ENCODE assay signal across 21 cellular contexts in the genomic region with DNA sequence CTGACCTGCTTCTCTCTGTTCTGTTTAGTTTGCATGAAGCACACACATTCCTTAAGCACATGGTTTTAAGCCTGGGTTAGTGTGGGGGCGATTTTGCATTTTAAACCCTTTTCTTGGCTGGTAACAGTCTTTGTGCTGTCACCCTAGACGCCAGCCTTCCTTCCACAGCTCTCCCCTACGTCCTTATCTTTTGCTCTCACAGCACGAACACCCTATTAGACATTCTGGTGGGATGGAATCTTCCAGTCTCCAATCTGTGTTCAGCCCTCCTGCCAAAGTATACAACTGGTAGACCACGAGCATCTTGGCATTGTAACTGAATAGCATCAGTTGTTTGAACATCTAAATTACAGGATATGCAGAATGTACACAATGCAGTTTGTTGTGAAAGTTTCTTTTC.
"Had no signal": no experiment of that assay in that cellular context is flagged by ENCODE, and none has a peak within 500 bp of the region (broad histone marks: within the 10 kb centered on the region; RNA-seq: fewer than 3 reads in every experiment).

No MANE protein-coding gene starts in this region.

- H3K9me3 ChIP-seq: SJCRH30 had no signal

- H3K27ac ChIP-seq: RWPE1, SJCRH30 had no signal

- ATAC-seq: Panc1, PC-3, SK-N-SH treated with all-trans-retinoic acid at 6 μM for 48 hours had no signal

- H3K36me3 ChIP-seq: SJCRH30 had no signal

- H3K27me3 ChIP-seq: SJCRH30 had no signal

- H3K4me3 ChIP-seq: SJCRH30 had no signal

- DNase-seq: KBM-7, MV-4-11, NCI-H1048, NCI-H1105, NCI-H1417, NCI-H1436 treated with DMSO at 0.1 percent for 48 hours, NCI-H1694, NCI-H187 treated with DMSO at 0.1 percent for 48 hours, NCI-H2029 treated with DMSO at 0.1 percent for 48 hours, NCI-H2171 treated with DMSO at 0.1 percent for 48 hours, NCI-H345, NCI-H446 treated with DMSO at 0.1 percent for 48 hours, NCI-H510A treated with DMSO at 0.1 percent for 48 hours, NCI-H526 treated with DMSO at 0.1 percent for 48 hours, NCI-H774, PC-3, SHP77, SJCRH30 had no signal

- H3K4me1 ChIP-seq: SJCRH30 had no signal
